In genomic region chr9:129323376-129323998, GRCh38 we compare ENCODE assay signal across 16 cellular contexts.
DNase-seq lines count a peak whose midpoint lies in the region; ATAC-seq, FAIRE-seq and TF ChIP-seq lines count a peak whose summit lies in the region.
"Had no signal": no experiment of that assay in that cellular context is flagged by ENCODE, and none has a peak within 500 bp of the region (broad histone marks: within the 10 kb centered on the region; RNA-seq: fewer than 3 reads in every experiment).

No MANE protein-coding gene starts in this region.

- DNase-seq in CD14-positive monocyte (ENCODE audit: low spot score) (no peak), RWPE1 (ENCODE audit: low spot score) (no peak), left ventricle myocardium inferior (no peak), sciatic nerve (ENCODE audit: low spot score) (peak; percentile 57), NCI-H128 (lab: John Stamatoyannopoulos, UW; ENCODE audit: unreplicated experiment) (no peak), NCI-H345 treated with DMSO at 0.1 percent for 48 hours (lab: John Stamatoyannopoulos, UW; ENCODE audit: unreplicated experiment) (no peak), frontal cortex (ENCODE audit: low spot score in 2 of 2) (no peak), NCI-H774 (lab: John Stamatoyannopoulos, UW) (no peak)
- DNase-seq: activated CD8-positive, alpha-beta memory T cell treated with anti-CD3 and anti-CD28 coated beads for 24 hours; C1 segment of cervical spinal cord; DMS79 treated with DMSO at 0.1 percent for 48 hours; KG1; NCI-H1436 treated with DMSO at 0.1 percent for 48 hours had no signal

- peaks cover 0 to 2% (median 0%) of the 10 kb centered on the region in 7 donors for H3K9me3 Mint-ChIP-seq in CD14-positive monocyte
- H3K9me3 Mint-ChIP-seq: activated naive CD8-positive, alpha-beta T cell treated with anti-CD3 and anti-CD28 coated beads, Interleukin-2, amount 10 ng/mL, durations not matched to agents 7 days and 5 days had no signal

- peaks cover 0 to 2% (median 0%) of the 10 kb centered on the region in 3 donors for H3K27me3 Mint-ChIP-seq in CD14-positive monocyte (ENCODE audit: low read depth in 3 of 3)
- H3K27me3 Mint-ChIP-seq: activated naive CD8-positive, alpha-beta T cell treated with anti-CD3 and anti-CD28 coated beads, Interleukin-2, amount 10 ng/mL, durations not matched to agents 7 days and 5 days had no signal

- H3K4me1 ChIP-seq in left ventricle myocardium inferior = peaks cover 70% of the 10 kb centered on the region

- H3K27ac Mint-ChIP-seq in CD14-positive monocyte = peak overlapping the region in 1 of 7 donors; percentile 47
- H3K27ac Mint-ChIP-seq: activated naive CD8-positive, alpha-beta T cell treated with anti-CD3 and anti-CD28 coated beads, Interleukin-2, amount 10 ng/mL, durations not matched to agents 7 days and 5 days had no signal

- H3K36me3 ChIP-seq in left ventricle myocardium inferior = no peaks in the 10 kb centered on the region

- H3K36me3 Mint-ChIP-seq in CD14-positive monocyte = peaks cover 0 to 3% of the 10 kb centered on the region in 2 donors
- H3K36me3 Mint-ChIP-seq: activated naive CD8-positive, alpha-beta T cell treated with anti-CD3 and anti-CD28 coated beads, Interleukin-2, amount 10 ng/mL, durations not matched to agents 7 days and 5 days had no signal

- H3K9me3 ChIP-seq in left ventricle myocardium inferior (replicated peaks) = no peaks in the 10 kb centered on the region

- H3K27me3 ChIP-seq in left ventricle myocardium inferior (ENCODE audit: low read depth) = no peaks in the 10 kb centered on the region

- H3K4me1 Mint-ChIP-seq in CD14-positive monocyte = peaks cover 59% of the 10 kb centered on the region

- TF ChIP-seq CTCF in CD14-positive monocyte (IDR thresholded peaks at IDR 0.05) (no peak), RWPE1 (conservative IDR thresholded peaks at IDR 0.05; ENCODE audit: low read depth) (no peak), left ventricle myocardium inferior (IDR thresholded peaks at IDR 0.05; ENCODE audit: borderline replicate concordance) (no peak)

- FAIRE-seq in frontal cortex (lab: Jason Lieb, UNC) = no peak

- peak overlapping the region; percentile 6 to 24 for H3K4me3 Mint-ChIP-seq in CD14-positive monocyte
- H3K4me3 Mint-ChIP-seq: activated naive CD8-positive, alpha-beta T cell treated with anti-CD3 and anti-CD28 coated beads, Interleukin-2, amount 10 ng/mL, durations not matched to agents 7 days and 5 days had no signal

- ATAC-seq in sciatic nerve = no peak
- ATAC-seq: esophagus mucosa had no signal

- intact Hi-C loops in CD14-positive monocyte (cut with micrococcal nuclease) = loop anchor here (5.0 to 10.0 kb wide), 4 partner anchors 141 to 291 kb away; partner anchors contain the start of gene IER5L (in 1 of the 2)
- intact Hi-C loops in left ventricle myocardium inferior (cut with micrococcal nuclease) = no loop called here
- intact Hi-C loops in sciatic nerve (cut with DNase I) = no loop called here

- POLR2A ChIA-PET in RWPE1 (lab: Yijun Ruan, JAX; ENCODE audit: low non-redundant PET) = interaction anchor here (0.6 kb wide), 1 partner anchor 59 kb away, joined by 6 read pairs; no protein-coding TSS in a partner anchor

- H3K27ac ChIP-seq in RWPE1 (peak overlapping the region; percentile 72), left ventricle myocardium inferior (replicated peaks) (peak overlapping the region; percentile 93)

- CTCF ChIA-PET in RWPE1 (lab: Yijun Ruan, JAX) = interaction anchor here (1.1 kb wide), 1 partner anchor 113 kb away, joined by 5 read pairs; no protein-coding TSS in a partner anchor

- H3K4me3 ChIP-seq in left ventricle myocardium inferior = no peak overlapping the region
- H3K4me3 ChIP-seq: SK-N-MC had no signal

Comparison
In these comparisons a context has a peak if more than half of its experiments do, and no peak if none do; other contexts are left out.
1. intact Hi-C loops: an anchor here in CD14-positive monocyte (5.0 to 10.0 kb wide); none called in left ventricle myocardium inferior and sciatic nerve.